24 cellular contexts compared by ENCODE assay signal in the genomic region with DNA sequence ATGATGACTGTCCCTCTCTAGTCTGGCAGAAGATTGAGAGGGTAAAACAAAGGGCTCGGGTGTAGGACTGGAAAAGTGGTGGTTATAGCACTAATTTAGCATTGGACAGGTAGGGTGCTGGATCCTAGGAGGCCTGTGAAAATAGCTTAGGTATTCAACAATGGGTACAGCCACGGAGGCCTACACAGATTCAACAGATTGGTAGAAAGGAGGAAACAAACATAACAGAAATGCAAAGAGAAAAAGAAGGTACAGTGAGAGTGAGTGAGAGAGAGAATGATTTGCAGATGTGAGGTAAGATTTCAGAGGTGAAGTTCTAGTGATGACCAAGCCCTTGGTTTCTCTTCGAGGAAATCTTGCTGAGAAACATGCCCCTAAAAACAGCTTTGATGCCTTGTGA. TPM values are rescaled to one million over a fixed set of nuclear protein-coding genes. Genes with fewer than 3 reads are reported as not detected.
DNase-seq lines count a peak whose midpoint lies in the region; ATAC-seq and TF ChIP-seq lines count a peak whose summit lies in the region.
"Had no signal": no experiment of that assay in that cellular context is flagged by ENCODE, and none has a peak within 500 bp of the region (broad histone marks: within the 10 kb centered on the region; RNA-seq: fewer than 3 reads in every experiment).

No MANE protein-coding gene starts in this region.

- H3K27ac ChIP-seq in ACC112 (ENCODE audit: low read depth, low read length), result no peak overlapping the region
- no peak overlapping the region for H3K27ac ChIP-seq in PC-9
- H3K27ac ChIP-seq: HL-60, upper lobe of right lung had no signal

- ATAC-seq in activated CD4-positive, CD25-positive, alpha-beta regulatory T cell treated with anti-CD3 and anti-CD28 coated beads, Interleukin-2, amount 50 U/mL, for 24 hours, result peak; percentile 33 to 39
- ATAC-seq in T-helper 17 cell (no peak), GM21381 (IDR thresholded peaks at IDR 0.05; ENCODE audit: unreplicated experiment) (no peak), HG02571 (IDR thresholded peaks at IDR 0.05; ENCODE audit: unreplicated experiment) (no peak)
- peak; percentile 13 for ATAC-seq in activated naive CD8-positive, alpha-beta T cell treated with anti-CD3 and anti-CD28 coated beads, Interleukin-2, amount 50 U/mL, for 24 hours
- ATAC-seq: HCT116, upper lobe of right lung had no signal

- H3K36me3 ChIP-seq in ACC112 (ENCODE audit: insufficient read depth, low read length) (no peaks in the 10 kb centered on the region), PC-9 (ENCODE audit: low read depth) (no peaks in the 10 kb centered on the region)
- H3K36me3 ChIP-seq: MG63, upper lobe of right lung had no signal

- H3K36me3 Mint-ChIP-seq in T-helper 17 cell (ENCODE audit: low read depth), result no peaks in the 10 kb centered on the region
- no peaks in the 10 kb centered on the region for H3K36me3 Mint-ChIP-seq in activated naive CD8-positive, alpha-beta T cell treated with anti-CD3 and anti-CD28 coated beads, Interleukin-2, amount 50 U/mL, for 24 hours (ENCODE audit: low read depth)

- peak overlapping the region; percentile 3 for H3K27ac Mint-ChIP-seq in T-helper 17 cell
- peak overlapping the region; percentile 74 for H3K27ac Mint-ChIP-seq in activated naive CD8-positive, alpha-beta T cell treated with anti-CD3 and anti-CD28 coated beads, Interleukin-2, amount 50 U/mL, for 24 hours

- H3K9me3 ChIP-seq in T-helper 17 cell (ENCODE audit: control insufficient read depth, low read length, poor library complexity, severe bottlenecking) (no peaks in the 10 kb centered on the region), PC-9 (ENCODE audit: insufficient read depth, low read depth) (peaks cover 7% of the 10 kb centered on the region; the same call in 1 of the 2 replicates)
- H3K9me3 ChIP-seq: upper lobe of right lung had no signal

- H3K9me2 ChIP-seq in PC-9 (ENCODE audit: insufficient read depth), result no peaks in the 10 kb centered on the region

- H3K4me2 ChIP-seq in PC-9, result no peak overlapping the region
- H3K4me2 ChIP-seq: smooth muscle cell had no signal

- H3K27me3 Mint-ChIP-seq in T-helper 17 cell, result no peaks in the 10 kb centered on the region
- H3K27me3 Mint-ChIP-seq in activated naive CD8-positive, alpha-beta T cell treated with anti-CD3 and anti-CD28 coated beads, Interleukin-2, amount 50 U/mL, for 24 hours, result no peaks in the 10 kb centered on the region

- H3K79me2 ChIP-seq in ACC112 (ENCODE audit: control insufficient read depth, insufficient read depth, low read length, unreplicated experiment) (no peaks in the 10 kb centered on the region), PC-9 (ENCODE audit: low read depth) (no peaks in the 10 kb centered on the region)

- POLR2A ChIA-PET in PC-9 (lab: Charles Lee; ENCODE audit: unreplicated experiment), result no interaction called here

- BruUV-seq in PC-9 (replicated peaks; lab: Mats Ljungman, UMichigan), result no TSS peak

- H2AFZ ChIP-seq in ACC112 (ENCODE audit: low read length, unreplicated experiment) (peak overlapping the region; percentile 14), PC-9 (no peak overlapping the region)

- no peak for TF ChIP-seq CTCF in PC-9 (conservative IDR thresholded peaks at IDR 0.05)

- CTCF ChIA-PET in PC-9 (lab: Charles Lee), result no interaction called here

- intact Hi-C loops in PC-9 (cut with micrococcal nuclease; ENCODE audit: unreplicated experiment), result no loop called here

- H3F3A ChIP-seq in PC-9 (ENCODE audit: insufficient read depth, low read depth), result no peaks in the 10 kb centered on the region

- H4K20me1 ChIP-seq in PC-9 (ENCODE audit: insufficient read depth), result no peaks in the 10 kb centered on the region

- no peak for DNase-seq in activated CD4-positive, CD25-positive, alpha-beta regulatory T cell (lab: John Stamatoyannopoulos, UW)
- no peak for DNase-seq in T-helper 17 cell
- DNase-seq in activated naive CD8-positive, alpha-beta T cell treated with anti-CD3 and anti-CD28 coated beads, Interleukin-2, amount 50 U/mL, for 24 hours, result no peak
- no peak for DNase-seq in PC-9
- DNase-seq: 8988T; activated CD4-positive, alpha-beta T cell treated with anti-CD3 and anti-CD28 coated beads for 48 hours; anterior cingulate cortex; cerebellar nuclear complex; hypothalamus; islet precursor cell; MG63; NCI-H1417 treated with DMSO at 0.1 percent for 48 hours; NCI-H2107; NCI-H524; stimulated activated CD4-positive, alpha-beta T cell treated with anti-CD3 and anti-CD28 coated beads, Interleukin-4, amount 100 ng/mL, for 1 hour; upper lobe of right lung had no signal

- H3K4me3 ChIP-seq in ACC112 (ENCODE audit: low read depth, low read length), result no peak overlapping the region
- no peak overlapping the region for H3K4me3 ChIP-seq in PC-9
- H3K4me3 ChIP-seq: MG63, smooth muscle cell, upper lobe of right lung had no signal

- peak overlapping the region; percentile 41 for H3K4me3 Mint-ChIP-seq in T-helper 17 cell
- peak overlapping the region; percentile 16 for H3K4me3 Mint-ChIP-seq in activated naive CD8-positive, alpha-beta T cell treated with anti-CD3 and anti-CD28 coated beads, Interleukin-2, amount 50 U/mL, for 24 hours

- H3K27me3 ChIP-seq in ACC112 (ENCODE audit: insufficient read depth, low read length) (no peaks in the 10 kb centered on the region), PC-9 (ENCODE audit: insufficient read depth, low read depth) (no peaks in the 10 kb centered on the region)
- H3K27me3 ChIP-seq: MG63, upper lobe of right lung had no signal

- H3K4me1 Mint-ChIP-seq in T-helper 17 cell, result peaks cover 28% of the 10 kb centered on the region
- peaks cover 47% of the 10 kb centered on the region for H3K4me1 Mint-ChIP-seq in activated naive CD8-positive, alpha-beta T cell treated with anti-CD3 and anti-CD28 coated beads, Interleukin-2, amount 50 U/mL, for 24 hours

- H3K9me3 Mint-ChIP-seq in activated naive CD8-positive, alpha-beta T cell treated with anti-CD3 and anti-CD28 coated beads, Interleukin-2, amount 50 U/mL, for 24 hours, result peaks cover 9% of the 10 kb centered on the region

- peaks cover 18% of the 10 kb centered on the region for H3K4me1 ChIP-seq in ACC112 (ENCODE audit: control insufficient read depth, insufficient read depth, low read length, unreplicated experiment)
- peaks cover 5% of the 10 kb centered on the region; the same call in 1 of the 2 replicates for H3K4me1 ChIP-seq in PC-9 (replicated peaks; ENCODE audit: insufficient read depth)
- H3K4me1 ChIP-seq: upper lobe of right lung had no signal

RNA-seq across cellular contexts. Expression of gene ADIPOQ, which starts 37.9 kb away (rescaled TPM):
- total RNA-seq in T-helper 17 cell (not detected), PC-9 (2021) (not detected in 2 replicates)
- total RNA-seq: frontal cortex, smooth muscle cell, upper lobe of right lung had no signal

RNA-seq across cellular contexts. Expression of gene ST6GAL1, which starts 49.9 kb away (rescaled TPM):
- total RNA-seq in T-helper 17 cell (100 to 1,000 TPM; 109 to 134 TPM), PC-9 (2021) (25.6 and 41.4 TPM in 2 replicates)

Comparison
In these comparisons a context has a peak if more than half of its experiments do, and no peak if none do; other contexts are left out.
1. ATAC-seq: peak in activated CD4-positive, CD25-positive, alpha-beta regulatory T cell treated with anti-CD3 and anti-CD28 coated beads, Interleukin-2, amount 50 U/mL, for 24 hours (2 of 2) and activated naive CD8-positive, alpha-beta T cell treated with anti-CD3 and anti-CD28 coated beads, Interleukin-2, amount 50 U/mL, for 24 hours (single experiment); none in T-helper 17 cell (single experiment), GM21381 (single experiment) and HG02571 (single experiment).